ENCODE assay signal across 1 cellular context in the genomic region with DNA sequence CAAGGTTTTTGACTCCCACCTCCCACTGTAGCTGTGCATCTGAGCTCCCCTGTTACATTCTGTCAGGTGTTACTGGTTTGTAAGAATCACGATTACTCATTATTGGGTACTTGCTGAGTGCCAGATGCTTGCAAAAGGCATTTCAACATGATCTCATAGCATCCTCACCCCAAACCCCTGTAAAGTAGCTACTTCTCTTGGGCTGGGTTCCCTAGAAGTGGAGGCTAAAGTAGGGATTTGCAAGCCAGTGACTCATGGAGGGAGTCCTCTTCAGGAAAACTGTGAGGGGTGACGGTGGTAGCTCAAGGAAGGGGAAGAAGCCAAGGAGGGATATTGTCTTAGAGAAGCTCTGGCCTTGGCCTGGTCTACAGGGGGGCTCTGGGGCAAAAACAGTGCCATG.
TF ChIP-seq lines count a peak whose summit lies in the region.

No MANE protein-coding gene starts in this region.

TF ChIP-seq in HEK293, 187 proteins besides CTCF, POLR2A, EP300 and RAD21 (continued from another document):
- TF ChIP-seq, protein P1, sequence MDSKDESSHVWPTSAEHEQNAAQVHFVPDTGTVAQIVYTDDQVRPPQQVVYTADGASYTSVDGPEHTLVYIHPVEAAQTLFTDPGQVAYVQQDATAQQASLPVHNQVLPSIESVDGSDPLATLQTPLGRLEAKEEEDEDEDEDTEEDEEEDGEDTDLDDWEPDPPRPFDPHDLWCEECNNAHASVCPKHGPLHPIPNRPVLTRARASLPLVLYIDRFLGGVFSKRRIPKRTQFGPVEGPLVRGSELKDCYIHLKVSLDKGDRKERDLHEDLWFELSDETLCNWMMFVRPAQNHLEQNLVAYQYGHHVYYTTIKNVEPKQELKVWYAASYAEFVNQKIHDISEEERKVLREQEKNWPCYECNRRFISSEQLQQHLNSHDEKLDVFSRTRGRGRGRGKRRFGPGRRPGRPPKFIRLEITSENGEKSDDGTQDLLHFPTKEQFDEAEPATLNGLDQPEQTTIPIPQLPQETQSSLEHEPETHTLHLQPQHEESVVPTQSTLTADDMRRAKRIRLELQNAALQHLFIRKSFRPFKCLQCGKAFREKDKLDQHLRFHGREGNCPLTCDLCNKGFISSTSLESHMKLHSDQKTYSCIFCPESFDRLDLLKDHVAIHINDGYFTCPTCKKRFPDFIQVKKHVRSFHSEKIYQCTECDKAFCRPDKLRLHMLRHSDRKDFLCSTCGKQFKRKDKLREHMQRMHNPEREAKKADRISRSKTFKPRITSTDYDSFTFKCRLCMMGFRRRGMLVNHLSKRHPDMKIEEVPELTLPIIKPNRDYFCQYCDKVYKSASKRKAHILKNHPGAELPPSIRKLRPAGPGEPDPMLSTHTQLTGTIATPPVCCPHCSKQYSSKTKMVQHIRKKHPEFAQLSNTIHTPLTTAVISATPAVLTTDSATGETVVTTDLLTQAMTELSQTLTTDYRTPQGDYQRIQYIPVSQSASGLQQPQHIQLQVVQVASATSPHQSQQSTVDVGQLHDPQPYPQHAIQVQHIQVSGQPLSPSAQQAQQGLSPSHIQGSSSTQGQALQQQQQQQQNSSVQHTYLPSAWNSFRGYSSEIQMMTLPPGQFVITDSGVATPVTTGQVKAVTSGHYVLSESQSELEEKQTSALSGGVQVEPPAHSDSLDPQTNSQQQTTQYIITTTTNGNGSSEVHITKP (tag by site-specific recombination; IDR thresholded peaks at IDR 0.05) = no peak
